Comparison of ENCODE assay signal across 1 cellular context in the genomic region with DNA sequence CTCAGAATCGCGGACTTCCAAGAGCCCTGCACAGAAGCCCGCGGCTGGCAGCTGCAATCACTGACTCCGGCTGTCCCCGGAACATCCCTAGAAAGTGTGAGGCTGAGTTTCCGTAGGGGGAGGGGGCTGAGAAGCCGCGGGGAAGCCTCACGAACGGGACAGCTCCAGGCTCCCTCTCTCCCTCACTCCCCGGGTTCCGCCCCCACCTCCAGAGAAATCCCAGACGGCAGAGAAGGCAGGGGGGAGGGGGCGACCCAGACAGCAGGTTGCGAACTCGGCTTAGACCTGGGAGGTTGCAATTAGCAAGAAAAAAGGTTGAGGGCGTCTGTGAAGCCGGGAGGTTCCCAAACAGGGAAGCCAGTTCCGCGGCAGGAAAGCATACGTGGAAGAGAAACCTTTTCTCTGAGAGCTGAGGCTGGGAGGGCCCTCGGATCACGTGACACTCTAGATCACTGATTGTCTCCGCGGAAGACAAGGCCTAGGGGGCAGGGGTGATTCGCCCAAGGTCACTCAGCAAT.
TF ChIP-seq lines count a peak whose summit lies in the region.

No MANE protein-coding gene starts in this region.

TF ChIP-seq in IMR-90, 13 proteins besides CTCF, POLR2A, EP300 and RAD21 (continued from another document):
- TF ChIP-seq RCOR1 (IDR thresholded peaks at IDR 0.05; ENCODE audit: insufficient replicate concordance, low read length) (no peak), MAFK (IDR thresholded peaks at IDR 0.05; ENCODE audit: low read depth, low read length) (no peak), CEBPB (IDR thresholded peaks at IDR 0.05; ENCODE audit: low read depth, low read length) (no peak), MXI1 (IDR thresholded peaks at IDR 0.05; ENCODE audit: borderline replicate concordance, low read depth, low read length) (no peak), ELK1 (IDR thresholded peaks at IDR 0.05; ENCODE audit: borderline replicate concordance, low read depth, low read length) (no peak), MAZ (IDR thresholded peaks at IDR 0.05; ENCODE audit: borderline replicate concordance, low read depth, low read length) (no peak)
- TF ChIP-seq, protein P1, sequence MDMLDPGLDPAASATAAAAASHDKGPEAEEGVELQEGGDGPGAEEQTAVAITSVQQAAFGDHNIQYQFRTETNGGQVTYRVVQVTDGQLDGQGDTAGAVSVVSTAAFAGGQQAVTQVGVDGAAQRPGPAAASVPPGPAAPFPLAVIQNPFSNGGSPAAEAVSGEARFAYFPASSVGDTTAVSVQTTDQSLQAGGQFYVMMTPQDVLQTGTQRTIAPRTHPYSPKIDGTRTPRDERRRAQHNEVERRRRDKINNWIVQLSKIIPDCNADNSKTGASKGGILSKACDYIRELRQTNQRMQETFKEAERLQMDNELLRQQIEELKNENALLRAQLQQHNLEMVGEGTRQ (IDR thresholded peaks at IDR 0.05; ENCODE audit: low read depth, low read length): peak; percentile 46; the same call in 1 of the 2 replicates
TF ChIP-seq in IMR-90: peak in this region for 1.
